8 cellular contexts compared by ENCODE assay signal in the genomic region with DNA sequence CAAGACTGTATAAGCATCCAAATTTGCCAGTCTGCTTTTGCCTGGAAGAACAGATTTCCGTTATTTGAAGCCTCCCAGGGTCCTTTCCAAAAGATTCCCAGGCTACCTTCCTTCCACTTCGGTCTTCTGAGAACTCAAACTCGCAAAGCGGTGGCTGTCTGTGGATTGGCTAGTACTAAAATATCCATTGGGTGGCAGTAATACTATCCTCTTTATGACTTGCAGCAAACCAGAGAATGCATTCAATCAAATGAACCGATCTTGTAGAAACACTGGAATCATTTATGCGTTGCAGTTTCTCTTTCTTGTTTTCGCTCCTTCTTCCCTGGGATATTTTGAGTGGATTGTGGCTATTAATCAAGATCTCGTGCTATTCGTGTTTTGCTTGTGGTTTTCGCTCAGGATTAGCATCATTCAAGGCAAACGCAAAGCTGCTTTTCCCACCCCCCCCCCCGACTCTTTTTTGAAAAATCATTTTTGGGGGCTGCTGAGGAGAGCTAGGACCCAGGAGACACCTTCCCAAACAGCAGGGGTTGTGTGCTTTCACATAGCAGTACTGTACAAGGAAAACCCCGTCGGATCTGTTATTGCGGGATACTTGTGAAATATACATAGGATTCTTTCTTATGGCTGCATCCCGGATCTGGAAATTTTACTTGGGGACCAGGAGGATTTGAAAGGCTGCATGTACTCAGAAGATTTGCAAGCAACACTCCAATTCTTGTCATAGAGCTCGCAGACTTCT. TPM values are rescaled to one million over a fixed set of nuclear protein-coding genes. Genes with fewer than 3 reads are reported as not detected.
DNase-seq lines count a peak whose midpoint lies in the region; ATAC-seq and TF ChIP-seq lines count a peak whose summit lies in the region.

TSS of gene IL1RAPL1 (plus strand) at position 556 of the 745 bp plus-strand sequence.

- CTCF ChIA-PET in HEK293 (lab: Yijun Ruan, JAX): no interaction called here

- H3K9me3 Mint-ChIP-seq in activated T-helper 1 cell treated with anti-CD3 and anti-CD28 coated beads, Interleukin-12 subunit alpha, Interleukin-12 subunit beta, Interleukin-2, Interleukin-4 antibody, amounts not matched to agents 30 ng/mL and 10 ng/mL and 1 ng/mL, durations not matched to agents 14 hours and 24 hours and 36 hours: no peaks in the 10 kb centered on the region

- no peak within 1 kb of the TSS for H3K4me3 Mint-ChIP-seq in activated T-helper 1 cell treated with anti-CD3 and anti-CD28 coated beads, Interleukin-12 subunit alpha, Interleukin-12 subunit beta, Interleukin-2, Interleukin-4 antibody, amounts not matched to agents 30 ng/mL and 10 ng/mL and 1 ng/mL, durations not matched to agents 14 hours and 24 hours and 36 hours

- H3K4me1 ChIP-seq in HEK293 (ENCODE audit: control insufficient read depth, insufficient read depth, low read length) (no peaks in the 10 kb centered on the region), iPS-20b (ENCODE audit: insufficient read depth, low read length) (peaks cover 9% of the 10 kb centered on the region), stomach smooth muscle (ENCODE audit: control insufficient read depth, insufficient read depth, low read length) (no peaks in the 10 kb centered on the region)

- no peak for TF ChIP-seq CTCF in HEK293 (tag by site-specific recombination; IDR thresholded peaks at IDR 0.05)
- peak; percentile 32 for TF ChIP-seq CTCF in astrocyte of the cerebellum (IDR thresholded peaks at IDR 0.05; ENCODE audit: low read depth, low read length, missing control alignments)

- H3K36me3 ChIP-seq in HEK293 (ENCODE audit: control insufficient read depth in 2 of 2, insufficient read depth in 1 of 2, low read length in 2 of 2) (no peaks in the 10 kb centered on the region), iPS-20b (ENCODE audit: insufficient read depth, low read depth, low read length) (no peaks in the 10 kb centered on the region), stomach smooth muscle (ENCODE audit: control insufficient read depth in 2 of 2, insufficient read depth in 2 of 2, low read length in 2 of 2) (no peaks in the 10 kb centered on the region)

- DNase-seq in astrocyte of the cerebellum (ENCODE audit: low read depth) (peak; percentile 49), NOMO-1 treated with DMSO at 0.1 percent for 48 hours (lab: John Stamatoyannopoulos, UW; ENCODE audit: unreplicated experiment) (no peak), NAMALWA (ENCODE audit: low spot score) (no peak)
- no peak for DNase-seq in activated T-helper 1 cell treated with anti-CD3 and anti-CD28 coated beads, Interleukin-12 subunit alpha, Interleukin-12 subunit beta, Interleukin-2, Interleukin-4 antibody, amounts not matched to agents 30 ng/mL and 10 ng/mL and 1 ng/mL, durations not matched to agents 14 hours and 24 hours and 36 hours (ENCODE audit: low spot score)

- no peaks in the 10 kb centered on the region for H3K9me3 ChIP-seq in HEK293 (ENCODE audit: control insufficient read depth, insufficient read depth, low read depth, low read length)
- no peaks in the 10 kb centered on the region for H3K9me3 ChIP-seq in iPS-20b (ENCODE audit: insufficient read depth, low read depth, low read length)
- H3K9me3 ChIP-seq in stomach smooth muscle (ENCODE audit: control insufficient read depth in 2 of 2, low read length in 2 of 2): no peaks in the 10 kb centered on the region

- no peak for ATAC-seq in HG02642 (IDR thresholded peaks at IDR 0.05; ENCODE audit: poor library complexity, unreplicated experiment)

- no peak within 1 kb of the TSS for H3K27ac Mint-ChIP-seq in activated T-helper 1 cell treated with anti-CD3 and anti-CD28 coated beads, Interleukin-12 subunit alpha, Interleukin-12 subunit beta, Interleukin-2, Interleukin-4 antibody, amounts not matched to agents 30 ng/mL and 10 ng/mL and 1 ng/mL, durations not matched to agents 14 hours and 24 hours and 36 hours

- in situ Hi-C loops in astrocyte of the cerebellum (cut with HindIII; ENCODE audit: low sequenced_read_pairs): no loop called here

- H3K4me3 ChIP-seq in HEK293 (ENCODE audit: low read depth, low read length): peak within 1 kb of the TSS; percentile 24
- peak within 1 kb of the TSS; percentile 41 for H3K4me3 ChIP-seq in astrocyte of the cerebellum (ENCODE audit: low read depth, low read length)
- H3K4me3 ChIP-seq in iPS-20b (ENCODE audit: low read length): peak within 1 kb of the TSS; percentile 67
- peak within 1 kb of the TSS; percentile 24 to 73 for H3K4me3 ChIP-seq in stomach smooth muscle (ENCODE audit: low read length in 2 of 2)

- H3K4me1 Mint-ChIP-seq in activated T-helper 1 cell treated with anti-CD3 and anti-CD28 coated beads, Interleukin-12 subunit alpha, Interleukin-12 subunit beta, Interleukin-2, Interleukin-4 antibody, amounts not matched to agents 30 ng/mL and 10 ng/mL and 1 ng/mL, durations not matched to agents 14 hours and 24 hours and 36 hours (ENCODE audit: low read depth): no peaks in the 10 kb centered on the region

- H3K27me3 Mint-ChIP-seq in activated T-helper 1 cell treated with anti-CD3 and anti-CD28 coated beads, Interleukin-12 subunit alpha, Interleukin-12 subunit beta, Interleukin-2, Interleukin-4 antibody, amounts not matched to agents 30 ng/mL and 10 ng/mL and 1 ng/mL, durations not matched to agents 14 hours and 24 hours and 36 hours (ENCODE audit: insufficient read depth): peaks cover 2% of the 10 kb centered on the region

- no peaks in the 10 kb centered on the region for H3K36me3 Mint-ChIP-seq in activated T-helper 1 cell treated with anti-CD3 and anti-CD28 coated beads, Interleukin-12 subunit alpha, Interleukin-12 subunit beta, Interleukin-2, Interleukin-4 antibody, amounts not matched to agents 30 ng/mL and 10 ng/mL and 1 ng/mL, durations not matched to agents 14 hours and 24 hours and 36 hours (ENCODE audit: low read depth)

- intact Hi-C loops in activated T-helper 1 cell treated with anti-CD3 and anti-CD28 coated beads, Interleukin-12 subunit alpha, Interleukin-12 subunit beta, Interleukin-2, Interleukin-4 antibody, amounts not matched to agents 30 ng/mL and 10 ng/mL and 1 ng/mL, durations not matched to agents 14 hours and 24 hours and 36 hours (cut with micrococcal nuclease): no loop called here

- peaks cover 20% of the 10 kb centered on the region for H3K27me3 ChIP-seq in iPS-20b (ENCODE audit: insufficient read depth, low read length)
- H3K27me3 ChIP-seq in stomach smooth muscle (ENCODE audit: control insufficient read depth in 1 of 2, insufficient read depth in 2 of 2, low read length in 2 of 2): no peaks in the 10 kb centered on the region

- H3K9ac ChIP-seq in iPS-20b (ENCODE audit: low read depth, low read length) (peak within 1 kb of the TSS; percentile 48; the same call in 1 of the 2 replicates), stomach smooth muscle (ENCODE audit: low read length in 2 of 2) (peak within 1 kb of the TSS; percentile 6 to 66)

- POLR2A ChIA-PET in HEK293 (lab: Yijun Ruan, JAX): no interaction called here

- H3K27ac ChIP-seq in HEK293 (ENCODE audit: extremely low read depth, low read depth, low read length): no peak within 1 kb of the TSS
- no peak within 1 kb of the TSS for H3K27ac ChIP-seq in iPS-20b (ENCODE audit: low read length)
- no peak within 1 kb of the TSS for H3K27ac ChIP-seq in stomach smooth muscle (ENCODE audit: low read length)

TF ChIP-seq in HEK293, 187 proteins besides CTCF, POLR2A, EP300 and RAD21:
- TF ChIP-seq ZNF549 (tag by site-specific recombination; IDR thresholded peaks at IDR 0.05): no peak
TF ChIP-seq in HEK293: peak in this region for 0.

RNA-seq across cellular contexts. Expression of gene IL1RAPL1, which starts in this region (rescaled TPM):
- not detected in 2 replicates for total RNA-seq in activated T-helper 1 cell treated with anti-CD3 and anti-CD28 coated beads, Interleukin-12 subunit alpha, Interleukin-12 subunit beta, Interleukin-2, Interleukin-4 antibody, amounts not matched to agents 30 ng/mL and 10 ng/mL and 1 ng/mL, durations not matched to agents 14 hours and 24 hours and 36 hours
